In genomic region chr17:47896672-47897490, GRCh38 we compare ENCODE assay signal across 8 cellular contexts. TPM values are rescaled to one million over a fixed set of nuclear protein-coding genes. Genes with fewer than 3 reads are reported as not detected.
DNase-seq lines count a peak whose midpoint lies in the region; ATAC-seq and TF ChIP-seq lines count a peak whose summit lies in the region.

No MANE protein-coding gene starts in this region.

- H3K79me1 ChIP-seq in trophoblast cell (ENCODE audit: low read length) = peaks cover 10% of the 10 kb centered on the region

- H3K9me3 ChIP-seq in SJSA1 (replicated peaks) (no peaks in the 10 kb centered on the region), esophagus squamous epithelium (no peaks in the 10 kb centered on the region), trophoblast cell (ENCODE audit: insufficient read depth, low read depth, low read length) (no peaks in the 10 kb centered on the region)

- H2BK120ac ChIP-seq in trophoblast cell (ENCODE audit: insufficient read depth, low read length, poor library complexity) = peak overlapping the region; percentile 81

- H3K4me3 ChIP-seq in SJSA1 (peak overlapping the region; percentile 82), esophagus squamous epithelium (peak overlapping the region; percentile 77 to 88 (median 82)), trophoblast cell (ENCODE audit: low read depth, low read length) (peak overlapping the region; percentile 99)

- H2BK12ac ChIP-seq in trophoblast cell (ENCODE audit: low read length) = no peak overlapping the region

- intact Hi-C loops in esophagus squamous epithelium (cut with DNase I) = loop anchor here (5.0 kb wide), 1 partner anchor 45 kb away; the partner anchor contains the start of gene PNPO

- peak overlapping the region; percentile 94 for H2AK5ac ChIP-seq in trophoblast cell (ENCODE audit: low read length)

- peak overlapping the region; percentile 95 for H3K9ac ChIP-seq in trophoblast cell (ENCODE audit: low read length)

- no peak for ATAC-seq in HG03108 (IDR thresholded peaks at IDR 0.05; ENCODE audit: unreplicated experiment)

- peak; percentile 38 for DNase-seq in NCI-H2171 treated with DMSO at 0.1 percent for 48 hours (lab: John Stamatoyannopoulos, UW)
- DNase-seq in NCI-H2171 (lab: John Stamatoyannopoulos, UW) = no peak
- no peak for DNase-seq in SJSA1 (ENCODE audit: low read depth in 1 of 2, low spot score in 2 of 2)
- no peak for DNase-seq in esophagus squamous epithelium (lab: John Stamatoyannopoulos, UW)
- DNase-seq in trophoblast cell = peak in 1 of 2 donors; percentile 36
- no peak for DNase-seq in AG20443 (ENCODE audit: low spot score)
- DNase-seq in 8988T = no peak

- H3K27me3 ChIP-seq in SJSA1 (replicated peaks) = no peaks in the 10 kb centered on the region
- H3K27me3 ChIP-seq in esophagus squamous epithelium = no peaks in the 10 kb centered on the region
- no peaks in the 10 kb centered on the region for H3K27me3 ChIP-seq in trophoblast cell (ENCODE audit: insufficient read depth, low read length)

- no peak overlapping the region for H3K23ac ChIP-seq in trophoblast cell (ENCODE audit: low read length)

- H3K4me2 ChIP-seq in trophoblast cell (ENCODE audit: low read length) = peak overlapping the region; percentile 99

- H2AFZ ChIP-seq in trophoblast cell (ENCODE audit: insufficient read depth, low read length, poor library complexity) = peak overlapping the region; percentile 85

- H4K8ac ChIP-seq in trophoblast cell (ENCODE audit: low read depth, low read length) = peak overlapping the region; percentile 98

- H3K27ac ChIP-seq in SJSA1 (peak overlapping the region; percentile 99), esophagus squamous epithelium (peak overlapping the region; percentile 99 to 100 (median 100)), trophoblast cell (ENCODE audit: low read depth, low read length) (peak overlapping the region; percentile 48)

- TF ChIP-seq CTCF in esophagus squamous epithelium (IDR thresholded peaks at IDR 0.05) = no peak

- TF ChIP-seq POLR2A in esophagus squamous epithelium (IDR thresholded peaks at IDR 0.05) = no peak

- peak overlapping the region; percentile 98 for H3K14ac ChIP-seq in trophoblast cell (ENCODE audit: low read length)

- peak overlapping the region; percentile 92 for H4K91ac ChIP-seq in trophoblast cell (ENCODE audit: low read depth, low read length)

- H2BK5ac ChIP-seq in trophoblast cell (ENCODE audit: low read depth, low read length, poor library complexity) = peak overlapping the region; percentile 62

- H3K4me1 ChIP-seq in SJSA1 (replicated peaks) (peaks cover 12% of the 10 kb centered on the region), esophagus squamous epithelium (peaks cover 17 to 69% (median 22%) of the 10 kb centered on the region in 3 donors), trophoblast cell (ENCODE audit: control insufficient read depth in 1 of 2, insufficient read depth in 2 of 2, low read length in 2 of 2) (peaks cover 0 to 3% of the 10 kb centered on the region in 2 experiments)

- WGBS in esophagus squamous epithelium, 2 donors = 3 to 4% methylated on average over 14 to 19 of the region's 22 CpGs
- no CpG with 5 or more reads among the region's 22 CpGs for WGBS in trophoblast cell (ENCODE audit: extremely low coverage, insufficient coverage, insufficient read length)

- H3K79me2 ChIP-seq in trophoblast cell (ENCODE audit: control insufficient read depth, insufficient read depth, low read length, poor library complexity) = peaks cover 8% of the 10 kb centered on the region

- peak overlapping the region; percentile 94 for H3K4ac ChIP-seq in trophoblast cell (ENCODE audit: low read depth, low read length)

- H3K18ac ChIP-seq in trophoblast cell (ENCODE audit: low read length) = peak overlapping the region; percentile 98

- peak overlapping the region; percentile 93 for H4K12ac ChIP-seq in trophoblast cell (ENCODE audit: low read depth, low read length)

- H3K36me3 ChIP-seq in SJSA1 (peaks cover 18% of the 10 kb centered on the region), esophagus squamous epithelium (peaks cover 0 to 27% (median 0%) of the 10 kb centered on the region in 3 donors), trophoblast cell (ENCODE audit: control insufficient read depth in 1 of 2, insufficient read depth in 2 of 2, low read length in 2 of 2) (no peaks in the 10 kb centered on the region)

RNA-seq across cellular contexts. Expression of gene SP2, which starts 0.8 kb away (rescaled TPM):
- total RNA-seq in SJSA1 (2014; rRNA removed; shearing (Covaris generic)) = 1.8 and 2.1 TPM in 2 replicates
- 1 to 10 TPM; 4.0 to 9.9 (median 9.2) TPM for total RNA-seq in esophagus squamous epithelium
- polyA plus RNA-seq in trophoblast cell (2013) = 30.0 and 30.4 TPM in 2 replicates

RNA-seq across cellular contexts. Expression of gene PNPO, which starts 44.5 kb away (rescaled TPM):
- total RNA-seq in SJSA1 (2014; rRNA removed; shearing (Covaris generic)) = 34.3 and 94.6 TPM in 2 replicates
- 10 to 100 TPM; 25.6 to 38.6 (median 34.2) TPM for total RNA-seq in esophagus squamous epithelium
- 2.3 TPM in 2 replicates for polyA plus RNA-seq in trophoblast cell (2013)

RNA-seq across cellular contexts. Expression of gene SP6, which starts 45.9 kb away (rescaled TPM):
- total RNA-seq in SJSA1 (2014; rRNA removed; shearing (Covaris generic)) = not detected in 2 replicates
- 1 to 10 TPM; 1.1 to 6.4 (median 3.8) TPM for total RNA-seq in esophagus squamous epithelium
- polyA plus RNA-seq in trophoblast cell (2013) = 209 and 234 TPM in 2 replicates

RNA-seq across cellular contexts. Expression of gene SCRN2, which starts 55.8 kb away (rescaled TPM):
- total RNA-seq in SJSA1 (2014; rRNA removed; shearing (Covaris generic)) = 39.5 and 41.1 TPM in 2 replicates
- total RNA-seq in esophagus squamous epithelium = 10 to 100 TPM; 13.9 to 24.8 (median 17.8) TPM
- 19.9 and 20.8 TPM in 2 replicates for polyA plus RNA-seq in trophoblast cell (2013)

Comparison
In these comparisons a context has a peak if more than half of its experiments do, and no peak if none do; other contexts are left out.
1. H3K27ac ChIP-seq: peak in every context shown above with its lines; median percentile 100 in esophagus squamous epithelium; 99 in SJSA1; 48 in trophoblast cell.